In the genomic region with DNA sequence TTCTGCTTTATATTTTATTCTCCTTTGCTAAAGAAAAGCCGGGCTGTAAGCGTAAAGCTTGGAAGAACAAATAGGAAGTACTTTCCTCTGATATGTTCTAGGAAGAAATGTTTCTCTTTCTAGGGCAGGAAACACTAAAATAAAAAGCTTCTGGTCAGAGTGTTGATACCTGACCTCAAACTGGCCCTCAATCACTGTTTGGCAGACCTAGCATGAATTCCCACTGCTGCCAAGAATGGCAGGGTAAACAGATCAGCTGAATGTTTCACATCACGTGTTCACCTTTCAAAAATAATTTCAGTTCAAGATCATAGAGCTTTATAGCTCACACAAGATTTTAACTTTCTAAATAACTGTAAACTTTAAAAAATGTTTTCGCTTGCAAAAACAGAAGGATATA, we compare ENCODE assay signal across 25 cellular contexts. TPM values are rescaled to one million over a fixed set of nuclear protein-coding genes. Genes with fewer than 3 reads are reported as not detected.
DNase-seq lines count a peak whose midpoint lies in the region; ATAC-seq, FAIRE-seq and TF ChIP-seq lines count a peak whose summit lies in the region.
"Had no signal": no experiment of that assay in that cellular context is flagged by ENCODE, and none has a peak within 500 bp of the region (broad histone marks: within the 10 kb centered on the region; RNA-seq: fewer than 3 reads in every experiment).

No MANE protein-coding gene starts in this region.

- peak in 3 of 8 donors; percentile 15 to 28 (median 26) for ATAC-seq in heart right ventricle
- no peak for ATAC-seq in right cardiac atrium
- no peak for ATAC-seq in Panc1
- no peak for ATAC-seq in HepG2
- ATAC-seq in T-cell (replicated peaks in 1 of 4), result no peak
- no peak for ATAC-seq in SK-N-SH treated with all-trans-retinoic acid at 6 μM for 48 hours
- ATAC-seq: activated naive CD8-positive, alpha-beta T cell treated with anti-CD3 and anti-CD28 coated beads, Interleukin-2, amount 50 U/mL, for 24 hours had no signal

- H3K4me3 ChIP-seq in heart right ventricle (peak overlapping the region in 5 of 10 donors; percentile 80 to 97 (median 94)), right cardiac atrium (ENCODE audit: low read length) (no peak overlapping the region), Panc1 (ENCODE audit: low read depth in 2 of 2, low read length in 2 of 2) (no peak overlapping the region), HepG2 (replicated peaks in 1 of 3; ENCODE audit: insufficient read depth in 1 of 3, low read depth in 2 of 3, low read length in 3 of 3) (peak overlapping the region in 1 of 3 experiments; percentile 14; a peak in 1 of 6 replicates), skeletal muscle tissue (ENCODE audit: low read length in 3 of 3) (no peak overlapping the region)
- H3K4me3 ChIP-seq: upper lobe of left lung had no signal

- H3K27ac Mint-ChIP-seq in T-cell, result no peak overlapping the region
- H3K27ac Mint-ChIP-seq: activated naive CD8-positive, alpha-beta T cell treated with anti-CD3 and anti-CD28 coated beads, Interleukin-2, amount 50 U/mL, for 24 hours; T-helper 1 cell treated with Interleukin-12 subunit alpha and Interleukin-12 subunit beta and Interleukin-4 antibody, amounts not matched to agents 30 μg/mL and 1 μg/mL, for 36 hours had no signal

- no peaks in the 10 kb centered on the region for H3K27me3 ChIP-seq in heart right ventricle
- H3K27me3 ChIP-seq in right cardiac atrium (ENCODE audit: control insufficient read depth, insufficient read depth), result no peaks in the 10 kb centered on the region
- no peaks in the 10 kb centered on the region; the same call in 1 of the 2 replicates for H3K27me3 ChIP-seq in Panc1 (ENCODE audit: control insufficient read depth, insufficient read depth, low read length)
- no peaks in the 10 kb centered on the region; a peak in 1 of 5 replicates for H3K27me3 ChIP-seq in HepG2 (ENCODE audit: control insufficient read depth in 1 of 2, insufficient read depth in 2 of 2, low read length in 2 of 2)
- no peaks in the 10 kb centered on the region for H3K27me3 ChIP-seq in skeletal muscle tissue (ENCODE audit: control insufficient read depth in 3 of 3, insufficient read depth in 3 of 3, low read length in 3 of 3)
- H3K27me3 ChIP-seq: BE2C, upper lobe of left lung had no signal

- H3K36me3 ChIP-seq in heart right ventricle (no peaks in the 10 kb centered on the region), Panc1 (ENCODE audit: control insufficient read depth, insufficient read depth, low read length) (no peaks in the 10 kb centered on the region), HepG2 (replicated peaks in 1 of 2; ENCODE audit: control insufficient read depth in 1 of 2, insufficient read depth in 2 of 2, low read length in 2 of 2) (0 out of 5 replicates have a peak, but pooled peaks cover 1 to 6% of the 10 kb centered on the region in 2 experiments), skeletal muscle tissue (ENCODE audit: control insufficient read depth in 3 of 3, insufficient read depth in 3 of 3, low read length in 3 of 3) (peaks cover 0 to 2% (median 0%) of the 10 kb centered on the region in 3 donors)
- H3K36me3 ChIP-seq: BE2C, upper lobe of left lung had no signal

- no peak overlapping the region for H2AFZ ChIP-seq in HepG2 (ENCODE audit: low read length)

- in situ Hi-C loops in Panc1 (cut with HindIII; ENCODE audit: low pct_unique_long_range_greater_than_20kb, low sequenced_read_pairs) (no loop called here), HepG2 (cut with HindIII; ENCODE audit: extremely low pct_ligation_motif_present, low pct_unique_long_range_greater_than_20kb) (no loop called here)

- no peak for TF ChIP-seq RAD21 in HepG2 (CRISPR knock-in tag; IDR thresholded peaks at IDR 0.05)

- POLR2A ChIA-PET in Panc1 (lab: Charles Lee) (no interaction called here), HepG2 (lab: Yijun Ruan, JAX) (interaction anchor here (3.9 to 4.8 kb wide), 2 partner anchors 18 to 20 kb away, joined by 29 to 48 read pairs; no protein-coding TSS in a partner anchor), T-cell (lab: Charles Lee) (interaction anchor here in 1 of 2 donors (0.6 kb wide), 1 partner anchor 159 kb away, joined by 3 read pairs; no protein-coding TSS in a partner anchor)

- no peaks in the 10 kb centered on the region for H3K9me3 Mint-ChIP-seq in T-cell
- H3K9me3 Mint-ChIP-seq: activated naive CD8-positive, alpha-beta T cell treated with anti-CD3 and anti-CD28 coated beads, Interleukin-2, amount 50 U/mL, for 24 hours; central memory CD8-positive, alpha-beta T cell; T-helper 1 cell treated with Interleukin-12 subunit alpha and Interleukin-12 subunit beta and Interleukin-4 antibody, amounts not matched to agents 30 μg/mL and 1 μg/mL, for 36 hours had no signal

- FAIRE-seq in HepG2 (lab: Jason Lieb, UNC), result no peak
- FAIRE-seq: TTC549 had no signal

- H3K4me3 Mint-ChIP-seq in T-cell, result no peak overlapping the region
- H3K4me3 Mint-ChIP-seq: activated naive CD8-positive, alpha-beta T cell treated with anti-CD3 and anti-CD28 coated beads, Interleukin-2, amount 50 U/mL, for 24 hours; central memory CD8-positive, alpha-beta T cell; T-helper 1 cell treated with Interleukin-12 subunit alpha and Interleukin-12 subunit beta and Interleukin-4 antibody, amounts not matched to agents 30 μg/mL and 1 μg/mL, for 36 hours had no signal

- peaks cover 5% of the 10 kb centered on the region for H3K36me3 Mint-ChIP-seq in T-cell

- intact Hi-C loops in heart right ventricle (cut with DNase I) (loop anchor here in 6 of 10 donors (2.0 to 5.0 kb wide), 6 partner anchors 15 to 222 kb away; partner anchors contain the start of gene SFT2D1 (in 4 of the 6)), right cardiac atrium (cut with DNase I) (loop anchor here in 1 of 4 donors (5.0 kb wide), 1 partner anchor 37 kb away; the partner anchor contains the start of gene SFT2D1), Panc1 (cut with micrococcal nuclease; ENCODE audit: unreplicated experiment) (loop anchor here (5.0 kb wide), 2 partner anchors 37 to 102 kb away; partner anchors contain the start of gene SFT2D1), HepG2 (cut with micrococcal nuclease; ENCODE audit: unreplicated experiment) (loop anchor here (5.0 kb wide), 1 partner anchor 102 kb away; no protein-coding TSS in a partner anchor)

- H4K20me1 ChIP-seq in HepG2 (ENCODE audit: insufficient read depth, low read length), result no peaks in the 10 kb centered on the region; the same call in 1 of the 2 replicates

- peaks cover 10 to 18% (median 15%) of the 10 kb centered on the region in 3 donors for H3K4me1 Mint-ChIP-seq in T-cell

- TSS peak; percentile 53 for BruUV-seq in Panc1 (replicated peaks; lab: Mats Ljungman, UMichigan)
- BruUV-seq in HepG2 (replicated peaks; lab: Mats Ljungman, UMichigan), result no TSS peak

- peaks cover 3 to 62% (median 29%) of the 10 kb centered on the region in 9 donors for H3K4me1 ChIP-seq in heart right ventricle
- no peaks in the 10 kb centered on the region for H3K4me1 ChIP-seq in right cardiac atrium (ENCODE audit: control insufficient read depth, insufficient read depth, low read length)
- H3K4me1 ChIP-seq in Panc1 (ENCODE audit: control insufficient read depth, insufficient read depth, low read length), result no peaks in the 10 kb centered on the region
- H3K4me1 ChIP-seq in HepG2 (ENCODE audit: insufficient read depth, low read length), result peaks cover 41% of the 10 kb centered on the region
- H3K4me1 ChIP-seq in skeletal muscle tissue (ENCODE audit: control insufficient read depth in 3 of 3, insufficient read depth in 3 of 3, low read length in 3 of 3), result peaks cover 8 to 28% (median 12%) of the 10 kb centered on the region in 3 donors
- H3K4me1 ChIP-seq: BE2C had no signal

- CTCF ChIA-PET in Panc1 (lab: Charles Lee) (no interaction called here), HepG2 (lab: Yijun Ruan, JAX; ENCODE audit: low intra/inter-chr PET ratio, low total read pairs) (no interaction called here), T-cell (lab: Charles Lee) (interaction anchor here (0.6 to 2.5 kb wide), 5 partner anchors 20 to 67 kb away, joined by 5 to 19 read pairs (median 11); no protein-coding TSS in a partner anchor)

- TF ChIP-seq EP300 in HepG2 (IDR thresholded peaks at IDR 0.05; ENCODE audit: low read depth in 2 of 2, low read length in 2 of 2), result no peak
- TF ChIP-seq EP300 in HepG2 (CRISPR knock-in tag; IDR thresholded peaks at IDR 0.05; ENCODE audit: borderline replicate concordance), result no peak

- peaks cover 68% of the 10 kb centered on the region for H3K79me2 ChIP-seq in HepG2 (ENCODE audit: insufficient read depth, low read length)

- H3K9ac ChIP-seq in HepG2 (ENCODE audit: insufficient read depth, low read depth, low read length) (0 out of 2 replicates have a peak overlapping the region, but pooled peaks have one; percentile 1), skeletal muscle tissue (ENCODE audit: low read depth in 1 of 3, low read length in 3 of 3) (peak overlapping the region in 2 of 3 donors; percentile 10 to 57)

- no peak for TF ChIP-seq CTCF in heart right ventricle (IDR thresholded peaks at IDR 0.05)
- TF ChIP-seq CTCF in Panc1 (IDR thresholded peaks at IDR 0.05), result no peak
- no peak for TF ChIP-seq CTCF in HepG2 (CRISPR knock-in tag; IDR thresholded peaks at IDR 0.05)

- H3K27me3 Mint-ChIP-seq in T-cell, result no peaks in the 10 kb centered on the region
- H3K27me3 Mint-ChIP-seq: activated naive CD8-positive, alpha-beta T cell treated with anti-CD3 and anti-CD28 coated beads, Interleukin-2, amount 50 U/mL, for 24 hours; central memory CD8-positive, alpha-beta T cell had no signal

- H3K9me3 ChIP-seq in heart right ventricle, result no peaks in the 10 kb centered on the region
- H3K9me3 ChIP-seq in right cardiac atrium (ENCODE audit: control insufficient read depth, low read length), result no peaks in the 10 kb centered on the region
- no peaks in the 10 kb centered on the region for H3K9me3 ChIP-seq in Panc1 (ENCODE audit: control insufficient read depth, insufficient read depth, low read depth, low read length)
- H3K9me3 ChIP-seq in HepG2 (ENCODE audit: low read length), result no peaks in the 10 kb centered on the region
- H3K9me3 ChIP-seq in skeletal muscle tissue (ENCODE audit: control insufficient read depth in 3 of 3, low read length in 3 of 3), result no peaks in the 10 kb centered on the region
- H3K9me3 ChIP-seq: BE2C, upper lobe of left lung had no signal

- TF ChIP-seq POLR2A in HepG2 (IDR thresholded peaks at IDR 0.05; ENCODE audit: insufficient read depth in 1 of 2, low read depth in 2 of 2, low read length in 2 of 2), result no peak

- WGBS in heart right ventricle, 2 donors, result 43 to 47% methylated on average over 4 of the region's 4 CpGs
- 53% methylated on average over 4 of the region's 4 CpGs for WGBS in right cardiac atrium
- 91% methylated on average over 4 of the region's 4 CpGs for WGBS in HepG2 (ENCODE audit: low lambda C conversion rate)

- peak in 1 of 2 donors; percentile 59 for DNase-seq in heart right ventricle
- DNase-seq in right cardiac atrium, result no peak
- DNase-seq in Panc1 (ENCODE audit: low read depth, low spot score), result no peak
- DNase-seq in HepG2 (ENCODE audit: low spot score), result no peak
- no peak for DNase-seq in activated naive CD4-positive, alpha-beta T cell treated with anti-CD3 and anti-CD28 coated beads, Interleukin-2, amount 50 U/mL, for 16 hours
- no peak for DNase-seq in T-cell
- DNase-seq: activated CD8-positive, alpha-beta memory T cell treated with anti-CD3 and anti-CD28 coated beads for 24 hours; activated gamma-delta T cell; activated naive CD8-positive, alpha-beta T cell treated with anti-CD3 and anti-CD28 coated beads, Interleukin-2, amount 50 U/mL, for 24 hours; activated T-cell treated with anti-CD3 and anti-CD28 coated beads, Interleukin-2, amount 50 U/mL, for 1 hour; BE2C; COR-L47; GDM1; mesendoderm; NCI-H1694 treated with DMSO at 0.1 percent for 48 hours; NCI-H2171 treated with DMSO at 0.1 percent for 48 hours; NCI-H526; nucleus accumbens had no signal

- H3K4me2 ChIP-seq in HepG2 (ENCODE audit: low read depth, low read length), result peak overlapping the region; percentile 97

- H3K27ac ChIP-seq in heart right ventricle, result peak overlapping the region in 6 of 10 donors; percentile 28 to 98 (median 96)
- no peak overlapping the region for H3K27ac ChIP-seq in right cardiac atrium (ENCODE audit: low read length)
- H3K27ac ChIP-seq in Panc1 (ENCODE audit: low read length), result no peak overlapping the region
- no peak overlapping the region for H3K27ac ChIP-seq in HepG2 (ENCODE audit: extremely low read length, insufficient read depth, low read length)
- H3K27ac ChIP-seq in skeletal muscle tissue (ENCODE audit: low read depth, low read length), result peak overlapping the region; percentile 53
- H3K27ac ChIP-seq: HL-60, upper lobe of left lung had no signal

RNA-seq across cellular contexts. Expression of gene MPC1, which starts 2.9 kb away (rescaled TPM):
- 100 to 1,000 TPM; 276 to 736 (median 588) TPM for total RNA-seq in heart right ventricle
- 100 to 1,000 TPM; 358 to 359 TPM for polyA plus RNA-seq in heart right ventricle
- total RNA-seq in right cardiac atrium, result 100 to 1,000 TPM; 275 to 395 (median 317) TPM
- polyA plus RNA-seq in right cardiac atrium, result 760 TPM
- 7.0 TPM for total RNA-seq in Panc1 (2021; ENCODE audit: unreplicated experiment)
- polyA plus RNA-seq in Panc1 (2012; ENCODE audit: insufficient read length), result 14.2 TPM
- 214 and 289 TPM in 2 replicates for total RNA-seq in HepG2 (2016; rRNA removed; fragmentation: Illumina TruSeq; extraction: Trizol)
- total RNA-seq in HepG2 (2016; cell fraction: cytosol; rRNA removed; fragmentation: Illumina TruSeq; extraction: Trizol; ENCODE audit: low read depth), result 81.3 and 95.3 TPM in 2 replicates
- 218 and 286 TPM in 2 replicates for total RNA-seq in HepG2 (2016; cell fraction: insoluble cytoplasmic fraction; rRNA removed; fragmentation: Illumina TruSeq; extraction: Trizol)
- 145 and 164 TPM in 2 replicates for total RNA-seq in HepG2 (2016; cell fraction: membrane; rRNA removed; fragmentation: Illumina TruSeq; extraction: Trizol)
- total RNA-seq in HepG2 (2016; cell fraction: nucleus; rRNA removed; fragmentation: Illumina TruSeq; extraction: Trizol), result 93.1 and 102 TPM in 2 replicates
- polyA plus RNA-seq in HepG2 (2011; rRNA removed), result 168 and 189 TPM in 2 replicates
- 191 and 239 TPM in 2 replicates for polyA plus RNA-seq in HepG2 (2011; cell fraction: cytosol; rRNA removed)
- 59.3 and 82.2 TPM in 2 replicates for polyA plus RNA-seq in HepG2 (2011; cell fraction: nucleus; rRNA removed)
- polyA plus RNA-seq in HepG2 (2012), result 136 and 137 TPM in 2 replicates
- polyA plus RNA-seq in HepG2 (2016; cell fraction: cytosol; fragmentation: Illumina TruSeq; extraction: Trizol; ENCODE audit: low read depth), result 98.8 and 128 TPM in 2 replicates
- polyA plus RNA-seq in HepG2 (2016; cell fraction: insoluble cytoplasmic fraction; fragmentation: Illumina TruSeq; extraction: Trizol; ENCODE audit: low read depth), result 328 and 353 TPM in 2 replicates
- polyA plus RNA-seq in HepG2 (2016; cell fraction: membrane; fragmentation: Illumina TruSeq; extraction: Trizol; ENCODE audit: low read depth), result 150 and 186 TPM in 2 replicates
- 207 and 211 TPM in 2 replicates for polyA plus RNA-seq in HepG2 (2016; cell fraction: nucleus; fragmentation: Illumina TruSeq; extraction: Trizol; ENCODE audit: insufficient read depth, low read depth)
- polyA minus RNA-seq in HepG2 (2011; rRNA and poly(A)+ RNA removed; ENCODE audit: low replicate concordance), result 5.6 and 40.9 TPM in 2 replicates
- polyA minus RNA-seq in HepG2 (2011; cell fraction: cytosol; rRNA and poly(A)+ RNA removed), result 51.6 and 57.8 TPM in 2 replicates
- polyA minus RNA-seq in HepG2 (2011; cell fraction: nucleus; rRNA and poly(A)+ RNA removed), result 27.4 and 41.9 TPM in 2 replicates
- total RNA-seq in skeletal muscle tissue, result 88.2 TPM
- total RNA-seq in T-cell, result 10 to 100 TPM; 23.8 to 31.2 (median 27.5) TPM

RNA-seq across cellular contexts. Expression of gene SFT2D1, which starts 37.5 kb away (rescaled TPM):
- total RNA-seq in heart right ventricle (10 to 100 TPM; 15.6 to 28.1 (median 21.4) TPM), right cardiac atrium (10 to 100 TPM; 23.6 to 25.2 (median 24.3) TPM), Panc1 (2021; ENCODE audit: unreplicated experiment) (54.1 TPM), HepG2 (2016; rRNA removed; fragmentation: Illumina TruSeq; extraction: Trizol) (90.7 and 115 TPM in 2 replicates), skeletal muscle tissue (20.9 TPM), T-cell (10 to 100 TPM; 13.8 to 32.0 (median 24.6) TPM)
- polyA plus RNA-seq in heart right ventricle (10 to 100 TPM; 35.9 to 43.6 TPM), right cardiac atrium (45.8 TPM), HepG2 (2011; rRNA removed) (127 and 147 TPM in 2 replicates)
- 43.7 TPM for polyA plus RNA-seq in Panc1 (2012; ENCODE audit: insufficient read length)
- 57.6 and 70.5 TPM in 2 replicates for total RNA-seq in HepG2 (2016; cell fraction: cytosol; rRNA removed; fragmentation: Illumina TruSeq; extraction: Trizol; ENCODE audit: low read depth)
- total RNA-seq in HepG2 (2016; cell fraction: insoluble cytoplasmic fraction; rRNA removed; fragmentation: Illumina TruSeq; extraction: Trizol), result 91.5 and 114 TPM in 2 replicates
- 89.7 and 105 TPM in 2 replicates for total RNA-seq in HepG2 (2016; cell fraction: membrane; rRNA removed; fragmentation: Illumina TruSeq; extraction: Trizol)
- 87.1 and 96.7 TPM in 2 replicates for total RNA-seq in HepG2 (2016; cell fraction: nucleus; rRNA removed; fragmentation: Illumina TruSeq; extraction: Trizol)
- 78.9 and 125 TPM in 2 replicates for polyA plus RNA-seq in HepG2 (2011; cell fraction: cytosol; rRNA removed)
- polyA plus RNA-seq in HepG2 (2011; cell fraction: nucleus; rRNA removed), result 56.7 and 94.6 TPM in 2 replicates
- polyA plus RNA-seq in HepG2 (2012), result 100 and 109 TPM in 2 replicates
- 67.5 and 94.2 TPM in 2 replicates for polyA plus RNA-seq in HepG2 (2016; cell fraction: cytosol; fragmentation: Illumina TruSeq; extraction: Trizol; ENCODE audit: low read depth)
- polyA plus RNA-seq in HepG2 (2016; cell fraction: insoluble cytoplasmic fraction; fragmentation: Illumina TruSeq; extraction: Trizol; ENCODE audit: low read depth), result 112 and 116 TPM in 2 replicates
- 96.5 and 108 TPM in 2 replicates for polyA plus RNA-seq in HepG2 (2016; cell fraction: membrane; fragmentation: Illumina TruSeq; extraction: Trizol; ENCODE audit: low read depth)
- polyA plus RNA-seq in HepG2 (2016; cell fraction: nucleus; fragmentation: Illumina TruSeq; extraction: Trizol; ENCODE audit: insufficient read depth, low read depth), result 168 and 175 TPM in 2 replicates
- polyA minus RNA-seq in HepG2 (2011; rRNA and poly(A)+ RNA removed; ENCODE audit: low replicate concordance), result 13.9 and 35.5 TPM in 2 replicates
- 26.1 and 26.7 TPM in 2 replicates for polyA minus RNA-seq in HepG2 (2011; cell fraction: cytosol; rRNA and poly(A)+ RNA removed)
- 65.1 and 95.4 TPM in 2 replicates for polyA minus RNA-seq in HepG2 (2011; cell fraction: nucleus; rRNA and poly(A)+ RNA removed)

Comparison
In these comparisons a context has a peak if more than half of its experiments do, and no peak if none do; other contexts are left out.
1. H3K27ac ChIP-seq: peak in heart right ventricle (6 of 10) and skeletal muscle tissue (single experiment); none in right cardiac atrium (single experiment), Panc1 (single experiment) and HepG2 (single experiment).
2. CTCF ChIA-PET loops: an anchor here in T-cell (0.6 to 2.5 kb wide); none called in Panc1 and HepG2.